In genomic region chr15:79644091-79644490, GRCh38 we compare ENCODE assay signal across 12 cellular contexts.
DNase-seq lines count a peak whose midpoint lies in the region; ATAC-seq, FAIRE-seq and TF ChIP-seq lines count a peak whose summit lies in the region.
"Had no signal": no experiment of that assay in that cellular context is flagged by ENCODE, and none has a peak within 500 bp of the region (broad histone marks: within the 10 kb centered on the region; RNA-seq: fewer than 3 reads in every experiment).

No MANE protein-coding gene starts in this region.

- H3K4me2 ChIP-seq in IMR-90 (ENCODE audit: low read depth, low read length) (no peak overlapping the region), astrocyte (ENCODE audit: low read length) (peak overlapping the region; percentile 13)

- DNase-seq in activated CD4-positive, alpha-beta T cell treated with anti-CD3 and anti-CD28 coated beads for 48 hours = peak; percentile 41
- no peak for DNase-seq in activated CD4-positive, alpha-beta T cell treated with anti-CD3 and anti-CD28 coated beads, Interleukin-2, amount 50 U/mL, for 1 hour
- DNase-seq in IMR-90 = peak; percentile 85
- DNase-seq in astrocyte (ENCODE audit: low read depth) = peak; percentile 76
- peak; percentile 58 for DNase-seq in myocyte (ENCODE audit: low read depth)
- no peak for DNase-seq in iPS-NIHi7 (ENCODE audit: extremely low spot score)
- DNase-seq in D721Med (ENCODE audit: insufficient read length, low spot score) = no peak
- DNase-seq: activated naive CD8-positive, alpha-beta T cell treated with anti-CD3 and anti-CD28 coated beads, Interleukin-2, amount 10 ng/mL, durations not matched to agents 7 days and 5 days; AML-193; NCI-H1092 treated with DMSO at 0.1 percent for 48 hours had no signal

- no peak overlapping the region for H3K23ac ChIP-seq in IMR-90 (ENCODE audit: low read depth, low read length)

- in situ Hi-C loops in IMR-90 (cut with MboI; ENCODE audit: low sequenced_read_pairs) = loop anchor here (25.0 kb wide), 1 partner anchor 343 kb away; no protein-coding TSS in a partner anchor

- no peak for TF ChIP-seq CTCF in IMR-90 (conservative IDR thresholded peaks at IDR 0.05; ENCODE audit: low read depth, low read length)
- TF ChIP-seq CTCF in astrocyte (IDR thresholded peaks at IDR 0.05; ENCODE audit: insufficient read depth, low read depth, low read length) = no peak
- TF ChIP-seq CTCF in D721Med (IDR thresholded peaks at IDR 0.05; ENCODE audit: insufficient read depth, missing control alignments) = no peak

- intact Hi-C loops in IMR-90 (cut with micrococcal nuclease) = no loop called here

- H2BK15ac ChIP-seq in IMR-90 (ENCODE audit: low read depth, low read length) = no peak overlapping the region; the same call in 2 of the 3 replicates

- no peak overlapping the region for H3K14ac ChIP-seq in IMR-90 (replicated peaks; ENCODE audit: low read depth, low read length)

- H4K20me1 ChIP-seq in IMR-90 (ENCODE audit: insufficient read depth, low read length) = no peaks in the 10 kb centered on the region
- H4K20me1 ChIP-seq in astrocyte (ENCODE audit: insufficient read depth, low read length) = no peaks in the 10 kb centered on the region

- H4K8ac ChIP-seq in IMR-90 (ENCODE audit: low read depth in 2 of 2, low read length in 2 of 2) = no peak overlapping the region

- H3K4me3 Mint-ChIP-seq in astrocyte (ENCODE audit: unreplicated experiment) = no peak overlapping the region
- H3K4me3 Mint-ChIP-seq: activated naive CD8-positive, alpha-beta T cell treated with anti-CD3 and anti-CD28 coated beads, Interleukin-2, amount 10 ng/mL, durations not matched to agents 7 days and 5 days had no signal

- H2AFZ ChIP-seq in IMR-90 (replicated peaks; ENCODE audit: low read length, poor library complexity) (no peak overlapping the region), astrocyte (ENCODE audit: low read depth, low read length) (no peak overlapping the region)

- H3K4ac ChIP-seq in IMR-90 (ENCODE audit: low read depth, low read length) = no peak overlapping the region

- H3K4me1 Mint-ChIP-seq in astrocyte (ENCODE audit: low read depth, unreplicated experiment) = peaks cover 36% of the 10 kb centered on the region
- H3K4me1 Mint-ChIP-seq: activated naive CD8-positive, alpha-beta T cell treated with anti-CD3 and anti-CD28 coated beads, Interleukin-2, amount 10 ng/mL, durations not matched to agents 7 days and 5 days had no signal

- H3K27me3 ChIP-seq in IMR-90 (ENCODE audit: control insufficient read depth, insufficient read depth, low read length) (no peaks in the 10 kb centered on the region), astrocyte (ENCODE audit: insufficient read depth, low read length) (no peaks in the 10 kb centered on the region)

- H4K91ac ChIP-seq in IMR-90 (ENCODE audit: insufficient read depth, low read depth, low read length) = no peak overlapping the region

- H3K27ac ChIP-seq in IMR-90 (ENCODE audit: insufficient read depth, low read length) = no peak overlapping the region
- H3K27ac ChIP-seq in astrocyte (ENCODE audit: low read depth, low read length) = no peak overlapping the region

- H3K4me1 ChIP-seq in IMR-90 (ENCODE audit: control insufficient read depth, insufficient read depth, low read length) (peaks cover 6% of the 10 kb centered on the region), astrocyte (ENCODE audit: insufficient read depth, low read length) (peaks cover 23% of the 10 kb centered on the region)

- H2BK120ac ChIP-seq in IMR-90 (ENCODE audit: low read depth, low read length) = no peak overlapping the region

- no peak overlapping the region for H2BK5ac ChIP-seq in IMR-90 (ENCODE audit: low read depth, low read length, poor library complexity, severe bottlenecking)

- BruUV-seq in IMR-90 (replicated peaks; lab: Mats Ljungman, UMichigan) = no TSS peak

- peaks cover 1% of the 10 kb centered on the region for H3K27me3 Mint-ChIP-seq in astrocyte (ENCODE audit: low read depth, unreplicated experiment)

- TF ChIP-seq POLR2A in IMR-90 (IDR thresholded peaks at IDR 0.05; ENCODE audit: low read depth, low read length) = no peak

- TF ChIP-seq RAD21 in IMR-90 (IDR thresholded peaks at IDR 0.05; ENCODE audit: low read length) = no peak

- FAIRE-seq in astrocyte (lab: Jason Lieb, UNC) = peak; percentile 43
- FAIRE-seq in D721Med (lab: Jason Lieb, UNC) = no peak
- FAIRE-seq: endometrium had no signal

- WGBS in IMR-90 (ENCODE audit: extremely low coverage in 2 of 2, insufficient read length in 1 of 2), 2 experiments = no CpG with 5 or more reads among the region's 2 CpGs

- H3K9ac ChIP-seq in IMR-90 (ENCODE audit: low read depth, low read length) = no peak overlapping the region
- H3K9ac ChIP-seq in astrocyte (ENCODE audit: low read length) = no peak overlapping the region

- H3K79me1 ChIP-seq in IMR-90 (ENCODE audit: low read depth in 1 of 2, low read length in 2 of 2) = no peaks in the 10 kb centered on the region

- CTCF ChIA-PET in IMR-90 (lab: Yijun Ruan, JAX) = no interaction called here

- H2AK5ac ChIP-seq in IMR-90 (ENCODE audit: low read depth, low read length) = no peak overlapping the region

- H3K9me3 ChIP-seq in IMR-90 (ENCODE audit: control insufficient read depth, insufficient read depth, low read length) (peaks cover 5% of the 10 kb centered on the region; the same call in 1 of the 2 replicates), astrocyte (ENCODE audit: insufficient read depth, low read depth, low read length) (peaks cover 3% of the 10 kb centered on the region)

- H3K9me1 ChIP-seq in IMR-90 (ENCODE audit: insufficient read depth, low read length) = peaks cover 13% of the 10 kb centered on the region

- H3K27ac Mint-ChIP-seq in astrocyte (ENCODE audit: unreplicated experiment) = peak overlapping the region; percentile 20
- H3K27ac Mint-ChIP-seq: activated naive CD8-positive, alpha-beta T cell treated with anti-CD3 and anti-CD28 coated beads, Interleukin-2, amount 10 ng/mL, durations not matched to agents 7 days and 5 days had no signal

- H2BK20ac ChIP-seq in IMR-90 (ENCODE audit: low read depth, low read length) = no peak overlapping the region

- no peak overlapping the region for H2AK9ac ChIP-seq in IMR-90 (replicated peaks; ENCODE audit: low read depth, low read length, poor library complexity)

- ATAC-seq in IMR-90 (ENCODE audit: low read depth) (peak; percentile 25; the same call in 1 of the 2 replicates), HG02678 (IDR thresholded peaks at IDR 0.05; ENCODE audit: unreplicated experiment) (no peak)

- H4K5ac ChIP-seq in IMR-90 (ENCODE audit: low read depth, low read length) = no peak overlapping the region

- H3K18ac ChIP-seq in IMR-90 (ENCODE audit: low read depth, low read length) = no peak overlapping the region

- dilution Hi-C loops in IMR-90 (cut with HindIII; ENCODE audit: low sequenced_read_pairs, unreplicated experiment) = no loop called here

- no peaks in the 10 kb centered on the region for H3K36me3 ChIP-seq in IMR-90 (ENCODE audit: control insufficient read depth, insufficient read depth, low read length)
- H3K36me3 ChIP-seq in astrocyte (ENCODE audit: insufficient read depth, low read length) = no peaks in the 10 kb centered on the region

- H3K4me3 ChIP-seq in IMR-90 (ENCODE audit: insufficient read depth, low read depth, low read length) (no peak overlapping the region), astrocyte (ENCODE audit: insufficient read depth, low read depth, low read length) (no peak overlapping the region)

- POLR2A ChIA-PET in IMR-90 (lab: Charles Lee; ENCODE audit: unreplicated experiment) = no interaction called here

- no peaks in the 10 kb centered on the region for H3K36me3 Mint-ChIP-seq in astrocyte (ENCODE audit: low read depth, unreplicated experiment)
- H3K36me3 Mint-ChIP-seq: activated naive CD8-positive, alpha-beta T cell treated with anti-CD3 and anti-CD28 coated beads, Interleukin-2, amount 10 ng/mL, durations not matched to agents 7 days and 5 days had no signal

- no peaks in the 10 kb centered on the region for H3K79me2 ChIP-seq in astrocyte (ENCODE audit: insufficient read depth, low read length)

- H3K56ac ChIP-seq in IMR-90 (ENCODE audit: extremely low read depth, insufficient read depth, low read length) = no peak overlapping the region

- H3K9me3 Mint-ChIP-seq in astrocyte (ENCODE audit: unreplicated experiment) = no peaks in the 10 kb centered on the region

TF ChIP-seq in IMR-90, 13 proteins besides CTCF, POLR2A, EP300 and RAD21:
- TF ChIP-seq RCOR1 (IDR thresholded peaks at IDR 0.05; ENCODE audit: insufficient replicate concordance, low read length) (no peak), BHLHE40 (IDR thresholded peaks at IDR 0.05; ENCODE audit: low read depth, low read length) (peak; percentile 99)

Comparison
In these comparisons a context has a peak if more than half of its experiments do, and no peak if none do; other contexts are left out.
1. DNase-seq: peak in activated CD4-positive, alpha-beta T cell treated with anti-CD3 and anti-CD28 coated beads for 48 hours (single experiment), IMR-90 (single experiment), astrocyte (single experiment) and myocyte (single experiment); none in activated CD4-positive, alpha-beta T cell treated with anti-CD3 and anti-CD28 coated beads, Interleukin-2, amount 50 U/mL, for 1 hour (single experiment), iPS-NIHi7 (single experiment) and D721Med (single experiment).